In genomic region chr1:64581786-64582185, GRCh38 we compare ENCODE assay signal across 15 cellular contexts.
"Had no signal": no experiment of that assay in that cellular context is flagged by ENCODE, and none has a peak within 500 bp of the region (broad histone marks: within the 10 kb centered on the region; RNA-seq: fewer than 3 reads in every experiment).

No MANE protein-coding gene starts in this region.

- H3K27me3 ChIP-seq: ascending aorta, esophagus muscularis mucosa, upper lobe of left lung had no signal

- H3K27me3 Mint-ChIP-seq: activated naive CD4-positive, alpha-beta T cell treated with anti-CD3 and anti-CD28 coated beads, Interleukin-2, amount 10 ng/mL, durations not matched to agents 7 days and 5 days; stimulated activated naive CD8-positive, alpha-beta T cell treated with anti-CD3 and anti-CD28 coated beads, Interleukin-15, Interleukin-2, amounts not matched to agents 100 ng/mL and 50 ng/mL, for 24 hours; T-cell had no signal

- H3K36me3 ChIP-seq: ascending aorta, esophagus muscularis mucosa, upper lobe of left lung had no signal

- H3K27ac ChIP-seq: ascending aorta, esophagus muscularis mucosa, psoas muscle, upper lobe of left lung had no signal

- ATAC-seq: activated T-helper 17 cell treated with anti-CD3 and anti-CD28 coated beads, Interleukin-2, amount 50 U/mL, for 72 hours; psoas muscle; sciatic nerve; T-cell had no signal

- H3K4me3 ChIP-seq: ascending aorta, esophagus muscularis mucosa, psoas muscle, upper lobe of left lung had no signal

- DNase-seq: activated CD4-positive, alpha-beta T cell treated with anti-CD3 and anti-CD28 coated beads for 1 hour; activated CD4-positive, alpha-beta T cell treated with anti-CD3 and anti-CD28 coated beads, Interleukin-2, amount 50 U/mL, for 4 hours; activated naive CD4-positive, alpha-beta T cell treated with anti-CD3 and anti-CD28 coated beads, Interleukin-2, amount 10 ng/mL, durations not matched to agents 7 days and 5 days; hippocampal formation; kidney; psoas muscle; T-cell; T1000; upper lobe of left lung had no signal

- H3K4me1 Mint-ChIP-seq: activated naive CD4-positive, alpha-beta T cell treated with anti-CD3 and anti-CD28 coated beads, Interleukin-2, amount 10 ng/mL, durations not matched to agents 7 days and 5 days; activated T-helper 17 cell treated with anti-CD3 and anti-CD28 coated beads, Interleukin-2, amount 50 U/mL, for 72 hours had no signal

- H3K9me3 Mint-ChIP-seq: activated naive CD4-positive, alpha-beta T cell treated with anti-CD3 and anti-CD28 coated beads, Interleukin-2, amount 10 ng/mL, durations not matched to agents 7 days and 5 days; activated T-helper 17 cell treated with anti-CD3 and anti-CD28 coated beads, Interleukin-2, amount 50 U/mL, for 72 hours; nephron; stimulated activated naive CD8-positive, alpha-beta T cell treated with anti-CD3 and anti-CD28 coated beads, Interleukin-15, Interleukin-2, amounts not matched to agents 100 ng/mL and 50 ng/mL, for 24 hours; T-cell had no signal

- H3K4me3 Mint-ChIP-seq: activated naive CD4-positive, alpha-beta T cell treated with anti-CD3 and anti-CD28 coated beads, Interleukin-2, amount 10 ng/mL, durations not matched to agents 7 days and 5 days; activated T-helper 17 cell treated with anti-CD3 and anti-CD28 coated beads, Interleukin-2, amount 50 U/mL, for 72 hours; nephron; stimulated activated naive CD8-positive, alpha-beta T cell treated with anti-CD3 and anti-CD28 coated beads, Interleukin-15, Interleukin-2, amounts not matched to agents 100 ng/mL and 50 ng/mL, for 24 hours; T-cell had no signal

- H3K36me3 Mint-ChIP-seq: activated naive CD4-positive, alpha-beta T cell treated with anti-CD3 and anti-CD28 coated beads, Interleukin-2, amount 10 ng/mL, durations not matched to agents 7 days and 5 days; T-cell had no signal

- H3K9me3 ChIP-seq: ascending aorta, esophagus muscularis mucosa, psoas muscle, upper lobe of left lung had no signal

- H3K27ac Mint-ChIP-seq: activated naive CD4-positive, alpha-beta T cell treated with anti-CD3 and anti-CD28 coated beads, Interleukin-2, amount 10 ng/mL, durations not matched to agents 7 days and 5 days; activated T-helper 17 cell treated with anti-CD3 and anti-CD28 coated beads, Interleukin-2, amount 50 U/mL, for 72 hours; stimulated activated naive CD8-positive, alpha-beta T cell treated with anti-CD3 and anti-CD28 coated beads, Interleukin-15, Interleukin-2, amounts not matched to agents 100 ng/mL and 50 ng/mL, for 24 hours; T-cell had no signal

- H3K4me1 ChIP-seq: ascending aorta, esophagus muscularis mucosa, psoas muscle had no signal
